In the genomic region with DNA sequence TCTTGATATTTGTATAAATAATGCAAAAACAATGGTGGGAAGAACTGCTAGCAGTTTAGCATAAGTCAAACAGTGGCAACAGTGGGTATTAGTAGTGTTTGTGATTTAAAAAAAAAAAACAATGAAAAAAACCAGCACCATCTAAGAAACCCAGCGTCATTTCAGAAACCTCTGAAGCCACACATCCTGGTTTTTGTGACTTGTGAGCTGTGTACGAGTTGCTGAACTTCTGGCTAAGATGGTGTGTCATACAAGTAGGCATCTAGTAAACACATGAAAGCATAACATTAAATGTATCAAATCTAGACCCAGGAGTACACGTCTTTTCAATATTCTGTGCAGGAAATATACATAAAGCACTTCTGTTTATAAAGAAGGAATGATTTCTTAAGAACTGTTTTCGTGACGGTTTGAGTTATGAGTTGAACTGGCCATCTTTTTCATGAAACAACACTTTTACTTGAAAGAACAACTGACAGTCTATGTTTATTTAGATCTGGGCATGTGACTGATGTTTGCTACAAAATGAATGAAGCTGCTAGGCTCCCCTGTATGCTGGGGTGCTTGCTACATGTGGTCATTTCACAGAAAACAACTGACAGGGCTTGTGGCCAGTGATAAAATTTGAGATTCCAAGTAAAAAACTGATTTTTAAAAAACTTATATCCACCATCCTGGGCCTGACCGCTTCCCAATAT, we compare ENCODE assay signal across 17 cellular contexts.
DNase-seq lines count a peak whose midpoint lies in the region; ATAC-seq and TF ChIP-seq lines count a peak whose summit lies in the region.
"Had no signal": no experiment of that assay in that cellular context is flagged by ENCODE, and none has a peak within 500 bp of the region (broad histone marks: within the 10 kb centered on the region; RNA-seq: fewer than 3 reads in every experiment).

No MANE protein-coding gene starts in this region.

- H3K27me3 ChIP-seq in left lung: no peaks in the 10 kb centered on the region
- H3K27me3 ChIP-seq: heart right ventricle, pancreas, thyroid gland had no signal

- peak; percentile 5 for DNase-seq in stimulated activated CD4-positive, alpha-beta T cell treated with anti-CD3 and anti-CD28 coated beads, Interleukin-2, amount 100 ng/mL, for 4 hours (ENCODE audit: low read depth)
- DNase-seq in stimulated activated CD4-positive, alpha-beta T cell treated with anti-CD3 and anti-CD28 coated beads, Interleukin-2, amount 100 ng/mL, for 24 hours: no peak
- DNase-seq in T-helper 17 cell: no peak
- peak; percentile 37 to 45 (median 44) for DNase-seq in effector memory CD8-positive, alpha-beta T cell
- no peak for DNase-seq in left lung
- DNase-seq in GM19238 (ENCODE audit: insufficient read length, low spot score): no peak
- DNase-seq: AML-193, heart right ventricle, lower lobe of right lung, NCI-H1105, NCI-H526, pancreas, SHP77 treated with DMSO at 0.1 percent for 48 hours, thyroid gland had no signal

- H3K27ac Mint-ChIP-seq in T-helper 17 cell: peak overlapping the region; percentile 87
- peak overlapping the region; percentile 91 to 97 for H3K27ac Mint-ChIP-seq in effector memory CD8-positive, alpha-beta T cell
- H3K27ac Mint-ChIP-seq in stimulated activated naive CD8-positive, alpha-beta T cell treated with anti-CD3 and anti-CD28 coated beads, Interleukin-15, Interleukin-2, amounts not matched to agents 100 ng/mL and 50 ng/mL, for 24 hours: peak overlapping the region; percentile 75

- intact Hi-C loops in left lung (cut with DNase I): no loop called here

- no peak overlapping the region for H3K4me3 ChIP-seq in left lung
- H3K4me3 ChIP-seq: heart right ventricle, lower lobe of right lung, pancreas, thyroid gland had no signal

- H3K27ac ChIP-seq in left lung: no peak overlapping the region
- H3K27ac ChIP-seq: lower lobe of right lung, pancreas, thyroid gland had no signal

- H3K9me3 ChIP-seq in T-helper 17 cell (ENCODE audit: control insufficient read depth, low read length, poor library complexity, severe bottlenecking): no peaks in the 10 kb centered on the region
- H3K9me3 ChIP-seq in left lung: no peaks in the 10 kb centered on the region
- H3K9me3 ChIP-seq: heart right ventricle, lower lobe of right lung, pancreas, thyroid gland had no signal

- ATAC-seq in T-helper 17 cell (peak; percentile 89), left lung (no peak), HG02884 (IDR thresholded peaks at IDR 0.05; ENCODE audit: unreplicated experiment) (no peak)
- peak; percentile 82 for ATAC-seq in effector memory CD8-positive, alpha-beta T cell (replicated peaks)
- ATAC-seq: HCT116, pancreas had no signal

- TF ChIP-seq CTCF in left lung (IDR thresholded peaks at IDR 0.05): no peak

- H3K4me1 Mint-ChIP-seq in T-helper 17 cell: peaks cover 45% of the 10 kb centered on the region
- H3K4me1 Mint-ChIP-seq in effector memory CD8-positive, alpha-beta T cell (ENCODE audit: low read depth in 2 of 2): peaks cover 52 to 68% of the 10 kb centered on the region in 2 donors
- H3K4me1 Mint-ChIP-seq in stimulated activated naive CD8-positive, alpha-beta T cell treated with anti-CD3 and anti-CD28 coated beads, Interleukin-15, Interleukin-2, amounts not matched to agents 100 ng/mL and 50 ng/mL, for 24 hours (ENCODE audit: low read depth): peaks cover 56% of the 10 kb centered on the region

- no peaks in the 10 kb centered on the region for H3K27me3 Mint-ChIP-seq in T-helper 17 cell
- H3K27me3 Mint-ChIP-seq in effector memory CD8-positive, alpha-beta T cell: no peaks in the 10 kb centered on the region
- H3K27me3 Mint-ChIP-seq in stimulated activated naive CD8-positive, alpha-beta T cell treated with anti-CD3 and anti-CD28 coated beads, Interleukin-15, Interleukin-2, amounts not matched to agents 100 ng/mL and 50 ng/mL, for 24 hours: no peaks in the 10 kb centered on the region

- H3K36me3 ChIP-seq in left lung: peaks cover 0 to 49% of the 10 kb centered on the region in 2 donors
- H3K36me3 ChIP-seq: pancreas had no signal

- no peaks in the 10 kb centered on the region for H3K9me3 Mint-ChIP-seq in effector memory CD8-positive, alpha-beta T cell
- no peaks in the 10 kb centered on the region for H3K9me3 Mint-ChIP-seq in stimulated activated naive CD8-positive, alpha-beta T cell treated with anti-CD3 and anti-CD28 coated beads, Interleukin-15, Interleukin-2, amounts not matched to agents 100 ng/mL and 50 ng/mL, for 24 hours

- H3K4me1 ChIP-seq in left lung: peaks cover 0 to 3% of the 10 kb centered on the region in 2 donors
- H3K4me1 ChIP-seq: pancreas, thyroid gland had no signal

- H3K36me3 Mint-ChIP-seq in T-helper 17 cell (ENCODE audit: low read depth): peaks cover 16% of the 10 kb centered on the region
- H3K36me3 Mint-ChIP-seq in effector memory CD8-positive, alpha-beta T cell (ENCODE audit: insufficient read depth): peaks cover 75% of the 10 kb centered on the region
- peaks cover 80% of the 10 kb centered on the region for H3K36me3 Mint-ChIP-seq in stimulated activated naive CD8-positive, alpha-beta T cell treated with anti-CD3 and anti-CD28 coated beads, Interleukin-15, Interleukin-2, amounts not matched to agents 100 ng/mL and 50 ng/mL, for 24 hours (ENCODE audit: low read depth)

- H3K4me3 Mint-ChIP-seq in T-helper 17 cell: no peak overlapping the region
- H3K4me3 Mint-ChIP-seq in effector memory CD8-positive, alpha-beta T cell: peak overlapping the region in 1 of 2 donors; percentile 41
- no peak overlapping the region for H3K4me3 Mint-ChIP-seq in stimulated activated naive CD8-positive, alpha-beta T cell treated with anti-CD3 and anti-CD28 coated beads, Interleukin-15, Interleukin-2, amounts not matched to agents 100 ng/mL and 50 ng/mL, for 24 hours

Comparison
In these comparisons a context has a peak if more than half of its experiments do, and no peak if none do; other contexts are left out.
1. DNase-seq: peak in stimulated activated CD4-positive, alpha-beta T cell treated with anti-CD3 and anti-CD28 coated beads, Interleukin-2, amount 100 ng/mL, for 4 hours (single experiment) and effector memory CD8-positive, alpha-beta T cell (3 of 3); none in stimulated activated CD4-positive, alpha-beta T cell treated with anti-CD3 and anti-CD28 coated beads, Interleukin-2, amount 100 ng/mL, for 24 hours (0 of 2), T-helper 17 cell (0 of 3), left lung (0 of 2) and GM19238 (single experiment).
2. ATAC-seq: peak in T-helper 17 cell (single experiment) and effector memory CD8-positive, alpha-beta T cell (single experiment); none in left lung (single experiment) and HG02884 (single experiment).
3. Peak in every context shown above with its lines, with median percentiles within 50 percentile points of each other: H3K27ac Mint-ChIP-seq.